8 cellular contexts compared by ENCODE assay signal in the genomic region with DNA sequence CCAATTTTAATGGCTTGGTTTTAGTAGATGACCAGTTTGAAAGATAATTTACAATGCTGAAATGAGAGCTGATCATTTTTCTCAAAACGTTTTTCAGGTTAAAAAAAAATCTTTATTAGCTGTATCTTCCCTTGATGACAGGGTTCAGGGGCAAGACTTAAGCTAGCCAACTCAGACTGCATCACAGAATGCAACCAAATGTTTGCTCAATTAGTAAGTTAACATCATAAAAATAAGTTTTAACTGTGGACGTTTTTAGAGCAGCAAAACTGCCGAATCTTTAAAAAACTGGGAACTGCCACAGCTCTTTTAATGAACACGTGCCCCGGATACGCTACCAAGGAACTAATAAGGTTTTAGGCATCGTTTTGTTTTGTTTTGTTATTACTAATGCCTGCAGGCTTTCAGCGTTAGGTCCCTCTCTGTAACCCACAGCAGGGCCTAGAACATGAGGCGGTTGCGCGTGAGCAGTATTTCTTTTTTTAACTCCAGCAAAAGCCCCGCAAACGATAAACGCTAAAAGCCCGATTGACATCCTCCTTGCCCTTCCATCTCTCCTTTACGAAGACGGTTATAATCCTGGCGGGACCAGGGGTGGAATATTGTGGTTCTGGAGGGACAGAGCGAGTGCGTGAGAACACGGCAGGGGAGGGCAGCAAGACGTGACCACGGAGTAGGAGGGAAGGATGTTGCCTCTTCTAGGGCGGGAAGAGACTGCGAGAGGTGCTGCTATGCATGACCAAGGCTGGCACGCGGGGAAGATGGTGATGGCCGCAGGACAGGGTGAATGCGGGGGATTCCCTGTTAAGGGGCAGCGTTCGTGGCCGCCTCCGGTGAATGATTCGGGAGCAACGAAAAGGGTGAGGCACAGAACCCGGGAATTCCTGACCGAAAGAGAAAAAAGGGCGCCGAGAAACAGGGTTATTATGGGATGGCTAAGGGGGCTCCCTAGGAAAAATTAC.
DNase-seq lines count a peak whose midpoint lies in the region; ATAC-seq lines count a peak whose summit lies in the region.

No MANE protein-coding gene starts in this region.

- no peaks in the 10 kb centered on the region for H3K27me3 Mint-ChIP-seq in effector memory CD8-positive, alpha-beta T cell

- H3K27ac Mint-ChIP-seq in effector memory CD8-positive, alpha-beta T cell: peak overlapping the region; percentile 99

- no peaks in the 10 kb centered on the region for H3K9me3 Mint-ChIP-seq in effector memory CD8-positive, alpha-beta T cell

- DNase-seq in D341Med (ENCODE audit: low spot score) (peak; percentile 58), NCI-H748 (lab: John Stamatoyannopoulos, UW; ENCODE audit: unreplicated experiment) (peak; percentile 67), midbrain (lab: John Stamatoyannopoulos, UW) (peak; percentile 46)
- DNase-seq in activated CD8-positive, alpha-beta memory T cell treated with anti-CD3 and anti-CD28 coated beads for 48 hours (ENCODE audit: low read depth in 2 of 3, low spot score in 2 of 3): peak; percentile 24 to 38 (median 30)
- DNase-seq in effector memory CD8-positive, alpha-beta T cell: peak; percentile 37 to 51 (median 40)
- peak; percentile 4 to 10 for DNase-seq in stimulated activated CD8-positive, alpha-beta memory T cell treated with anti-CD3 and anti-CD28 coated beads, Interleukin-4, amount 100 ng/mL, for 1 hour (ENCODE audit: low read depth in 2 of 2, low spot score in 1 of 2)

- H3K36me3 Mint-ChIP-seq in effector memory CD8-positive, alpha-beta T cell (ENCODE audit: insufficient read depth): peaks cover 31% of the 10 kb centered on the region

- peak overlapping the region; percentile 92 to 97 for H3K4me3 Mint-ChIP-seq in effector memory CD8-positive, alpha-beta T cell

- H3K4me1 Mint-ChIP-seq in effector memory CD8-positive, alpha-beta T cell (ENCODE audit: low read depth in 2 of 2): peaks cover 18 to 42% of the 10 kb centered on the region in 2 donors

- ATAC-seq in HG02852 (IDR thresholded peaks at IDR 0.05; ENCODE audit: unreplicated experiment) (peak; percentile 31), HG03039 (IDR thresholded peaks at IDR 0.05; ENCODE audit: unreplicated experiment) (no peak)
- ATAC-seq in effector memory CD8-positive, alpha-beta T cell (replicated peaks): peak; percentile 52

Comparison
In these comparisons a context has a peak if more than half of its experiments do, and no peak if none do; other contexts are left out.
1. DNase-seq: peak in every context shown above with its lines; median percentile 67 in NCI-H748; 58 in D341Med; 46 in midbrain; 40 in effector memory CD8-positive, alpha-beta T cell; 30 in activated CD8-positive, alpha-beta memory T cell treated with anti-CD3 and anti-CD28 coated beads for 48 hours; 7 in stimulated activated CD8-positive, alpha-beta memory T cell treated with anti-CD3 and anti-CD28 coated beads, Interleukin-4, amount 100 ng/mL, for 1 hour.